ENCODE assay signal across 1 cellular context in the genomic region with DNA sequence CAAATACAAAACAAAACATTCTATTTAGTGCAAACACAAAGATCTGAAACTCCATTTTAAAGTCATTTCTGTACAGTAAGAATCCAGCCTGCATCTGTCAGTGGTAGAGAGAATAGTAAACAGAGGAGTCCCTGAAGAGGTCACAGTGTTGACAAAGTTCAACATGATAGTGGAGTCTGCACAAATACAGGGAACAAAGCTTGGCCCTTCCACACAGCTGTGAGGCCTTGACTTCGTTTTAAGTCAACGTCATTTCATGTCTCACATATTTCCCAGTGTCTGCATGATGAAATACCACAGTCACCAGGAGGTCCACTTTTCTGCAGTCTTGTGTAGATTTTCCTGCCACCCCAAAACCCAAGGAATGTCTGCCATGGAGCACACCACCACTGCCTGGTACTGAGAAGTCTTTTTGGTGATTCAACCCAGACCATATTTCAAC.
TF ChIP-seq lines count a peak whose summit lies in the region.

No MANE protein-coding gene starts in this region.

TF ChIP-seq in HepG2, 621 proteins besides CTCF, POLR2A, EP300 and RAD21 (continued from another document):
- TF ChIP-seq ZNF318 (CRISPR knock-in tag; IDR thresholded peaks at IDR 0.05) (no peak), TCF7L2 (IDR thresholded peaks at IDR 0.05; ENCODE audit: low read depth, low read length) (peak; percentile 36), MYPOP (CRISPR knock-in tag; IDR thresholded peaks at IDR 0.05) (no peak), ZNF512B (CRISPR knock-in tag; IDR thresholded peaks at IDR 0.05; ENCODE audit: borderline replicate concordance) (no peak), NPAS2 (CRISPR knock-in tag; IDR thresholded peaks at IDR 0.05; ENCODE audit: borderline replicate concordance) (no peak), ZNF576 (CRISPR knock-in tag; IDR thresholded peaks at IDR 0.05) (no peak), ZNF737 (CRISPR knock-in tag; IDR thresholded peaks at IDR 0.05; ENCODE audit: borderline replicate concordance) (no peak), MED8 (CRISPR knock-in tag; IDR thresholded peaks at IDR 0.05; ENCODE audit: insufficient replicate concordance) (no peak), ZNF841 (CRISPR knock-in tag; IDR thresholded peaks at IDR 0.05; ENCODE audit: borderline replicate concordance) (no peak), PPARG (CRISPR knock-in tag; conservative IDR thresholded peaks at IDR 0.05) (peak; percentile 65), HDAC1 (CRISPR knock-in tag; IDR thresholded peaks at IDR 0.05) (peak; percentile 82), ZFY (CRISPR knock-in tag; IDR thresholded peaks at IDR 0.05) (peak; percentile 46), ISX (CRISPR knock-in tag; conservative IDR thresholded peaks at IDR 0.05) (no peak), ARNT2 (CRISPR knock-in tag; IDR thresholded peaks at IDR 0.05; ENCODE audit: low read depth) (no peak), NFKB2 (CRISPR knock-in tag; IDR thresholded peaks at IDR 0.05; ENCODE audit: borderline replicate concordance) (no peak)
- TF ChIP-seq, protein P1, sequence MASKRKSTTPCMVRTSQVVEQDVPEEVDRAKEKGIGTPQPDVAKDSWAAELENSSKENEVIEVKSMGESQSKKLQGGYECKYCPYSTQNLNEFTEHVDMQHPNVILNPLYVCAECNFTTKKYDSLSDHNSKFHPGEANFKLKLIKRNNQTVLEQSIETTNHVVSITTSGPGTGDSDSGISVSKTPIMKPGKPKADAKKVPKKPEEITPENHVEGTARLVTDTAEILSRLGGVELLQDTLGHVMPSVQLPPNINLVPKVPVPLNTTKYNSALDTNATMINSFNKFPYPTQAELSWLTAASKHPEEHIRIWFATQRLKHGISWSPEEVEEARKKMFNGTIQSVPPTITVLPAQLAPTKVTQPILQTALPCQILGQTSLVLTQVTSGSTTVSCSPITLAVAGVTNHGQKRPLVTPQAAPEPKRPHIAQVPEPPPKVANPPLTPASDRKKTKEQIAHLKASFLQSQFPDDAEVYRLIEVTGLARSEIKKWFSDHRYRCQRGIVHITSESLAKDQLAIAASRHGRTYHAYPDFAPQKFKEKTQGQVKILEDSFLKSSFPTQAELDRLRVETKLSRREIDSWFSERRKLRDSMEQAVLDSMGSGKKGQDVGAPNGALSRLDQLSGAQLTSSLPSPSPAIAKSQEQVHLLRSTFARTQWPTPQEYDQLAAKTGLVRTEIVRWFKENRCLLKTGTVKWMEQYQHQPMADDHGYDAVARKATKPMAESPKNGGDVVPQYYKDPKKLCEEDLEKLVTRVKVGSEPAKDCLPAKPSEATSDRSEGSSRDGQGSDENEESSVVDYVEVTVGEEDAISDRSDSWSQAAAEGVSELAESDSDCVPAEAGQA (IDR thresholded peaks at IDR 0.05; ENCODE audit: low read depth): peak; percentile 83
- TF ChIP-seq, protein P1 (CRISPR knock-in tag; IDR thresholded peaks at IDR 0.05; ENCODE audit: borderline replicate concordance): no peak
